ENCODE assay signal across 8 cellular contexts in the genomic region with DNA sequence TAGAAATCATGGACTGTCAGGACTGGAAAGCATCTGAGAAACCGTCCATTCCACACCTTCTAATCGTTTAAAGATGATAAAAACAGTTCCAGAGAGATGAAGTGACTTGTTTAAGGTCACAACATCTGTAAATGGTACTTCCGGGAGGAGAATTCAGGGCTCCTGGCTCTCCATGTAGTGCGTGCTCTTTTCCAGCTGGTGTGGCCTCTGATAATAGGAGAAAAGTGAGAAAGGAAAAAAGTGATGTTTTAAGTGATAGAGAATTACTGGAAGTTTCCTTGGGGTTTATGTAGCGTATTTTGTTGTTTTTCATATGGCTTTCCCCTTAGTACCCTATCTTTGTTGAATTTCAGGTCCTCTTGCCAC. TPM values are rescaled to one million over a fixed set of nuclear protein-coding genes. Genes with fewer than 3 reads are reported as not detected.
DNase-seq lines count a peak whose midpoint lies in the region; ATAC-seq and TF ChIP-seq lines count a peak whose summit lies in the region.

No MANE protein-coding gene starts in this region.

- no peaks in the 10 kb centered on the region for H3K9me2 ChIP-seq in HCT116 (ENCODE audit: insufficient read depth)

- H3K4me3 ChIP-seq in GM12875 (ENCODE audit: low read depth, low read length) (peak overlapping the region; percentile 52), HCT116 (replicated peaks in 1 of 2; ENCODE audit: low read depth in 1 of 2, low read length in 2 of 2) (peak overlapping the region; percentile 89 to 93), SJCRH30 (peak overlapping the region; percentile 95), fibroblast of pulmonary artery (replicated peaks; ENCODE audit: low read depth, low read length) (peak overlapping the region; percentile 86), sigmoid colon (peak overlapping the region; percentile 79 to 93 (median 88))

- no peaks in the 10 kb centered on the region for H3K27me3 ChIP-seq in HCT116 (ENCODE audit: insufficient read depth, low read length)
- H3K27me3 ChIP-seq in SJCRH30 = no peaks in the 10 kb centered on the region
- H3K27me3 ChIP-seq in sigmoid colon = no peaks in the 10 kb centered on the region

- H3K9me3 ChIP-seq in HCT116 (ENCODE audit: control insufficient read depth in 1 of 2, insufficient read depth in 1 of 2, low read depth in 1 of 2, low read length in 2 of 2) (no peaks in the 10 kb centered on the region), SJCRH30 (replicated peaks) (no peaks in the 10 kb centered on the region), sigmoid colon (no peaks in the 10 kb centered on the region)

- TF ChIP-seq CTCF in GM12875 (IDR thresholded peaks at IDR 0.05; ENCODE audit: borderline replicate concordance, insufficient read depth, low read depth, low read length) = no peak
- TF ChIP-seq CTCF in HCT116 (IDR thresholded peaks at IDR 0.05 in 2 of 3, conservative IDR thresholded peaks at IDR 0.05 in 1 of 3; ENCODE audit: borderline replicate concordance in 1 of 3, insufficient read depth in 1 of 3, low read depth in 2 of 3, low read length in 2 of 3) = no peak
- TF ChIP-seq CTCF in fibroblast of pulmonary artery (IDR thresholded peaks at IDR 0.05; ENCODE audit: low read length, missing control alignments) = no peak
- no peak for TF ChIP-seq CTCF in sigmoid colon (IDR thresholded peaks at IDR 0.05)

- TF ChIP-seq RAD21 in HCT116 (IDR thresholded peaks at IDR 0.05; ENCODE audit: low read depth) = no peak

- H3K27ac ChIP-seq in HCT116 (ENCODE audit: low read depth, low read length) (peak overlapping the region; percentile 44), SJCRH30 (peak overlapping the region; percentile 99), sigmoid colon (peak overlapping the region; percentile 91 to 95 (median 92))

- 4 to 8% methylated on average over 5 of the region's 5 CpGs for WGBS in sigmoid colon, 2 donors

- H4K20me1 ChIP-seq in HCT116 (ENCODE audit: insufficient read depth) = no peaks in the 10 kb centered on the region

- no peak for TF ChIP-seq POLR2A in HCT116 (IDR thresholded peaks at IDR 0.05; ENCODE audit: borderline replicate concordance, extremely low read depth, insufficient read depth, insufficient read length)
- TF ChIP-seq POLR2A in sigmoid colon (IDR thresholded peaks at IDR 0.05) = no peak

- ATAC-seq in HCT116 (peak; percentile 38), HG02840 (IDR thresholded peaks at IDR 0.05; ENCODE audit: low FRiP score, unreplicated experiment) (no peak)

- H2AFZ ChIP-seq in HCT116 (ENCODE audit: low read depth, low read length, poor library complexity, severe bottlenecking) = no peak overlapping the region

- peaks cover 20 to 27% of the 10 kb centered on the region in 2 experiments; a peak in 3 of 4 replicates for H3K36me3 ChIP-seq in HCT116 (ENCODE audit: control insufficient read depth in 1 of 2, insufficient read depth in 2 of 2, low read length in 2 of 2)
- H3K36me3 ChIP-seq in SJCRH30 = peaks cover 37% of the 10 kb centered on the region
- peaks cover 3 to 41% (median 6%) of the 10 kb centered on the region in 4 donors for H3K36me3 ChIP-seq in sigmoid colon

- CTCF ChIA-PET in HCT116 (lab: Charles Lee) = no interaction called here

- peak overlapping the region; percentile 85 for H3K4me2 ChIP-seq in HCT116 (ENCODE audit: low read length)

- peaks cover 67% of the 10 kb centered on the region for H3K79me2 ChIP-seq in HCT116 (ENCODE audit: insufficient read depth, low read length)

- H3K4me1 ChIP-seq in HCT116 (ENCODE audit: control insufficient read depth in 1 of 2, insufficient read depth in 2 of 2, low read length in 2 of 2) (peaks cover 7 to 17% of the 10 kb centered on the region in 2 experiments), SJCRH30 (peaks cover 7% of the 10 kb centered on the region), sigmoid colon (peaks cover 0 to 27% (median 17%) of the 10 kb centered on the region in 4 donors)

- peak overlapping the region; percentile 92 for H3K9ac ChIP-seq in HCT116 (ENCODE audit: low read length)

- DNase-seq in HCT116 (ENCODE audit: low read depth, low spot score) (no peak), SJCRH30 (no peak), fibroblast of pulmonary artery (ENCODE audit: low read depth) (no peak), sigmoid colon (no peak), hippocampal formation (lab: John Stamatoyannopoulos, UW) (no peak), SK-N-DZ (ENCODE audit: low spot score) (no peak)

- TF ChIP-seq EP300 in sigmoid colon (IDR thresholded peaks at IDR 0.05) = no peak

- RAD21 ChIA-PET in HCT116 (lab: Charles Lee; ENCODE audit: low non-redundant PET in 1 of 2, low total read pairs in 2 of 2, uncharacterized antibody in 2 of 2, unreplicated experiment in 2 of 2) = no interaction called here

- intact Hi-C loops in HCT116 (cut with micrococcal nuclease) = loop anchor here (5.0 kb wide), 1 partner anchor 64 kb away; no protein-coding TSS in a partner anchor
- intact Hi-C loops in sigmoid colon (cut with DNase I) = no loop called here

- POLR2A ChIA-PET in HCT116 (lab: Charles Lee) = no interaction called here

- BruUV-seq in HCT116 (replicated peaks; lab: Mats Ljungman, UMichigan) = no TSS peak

TF ChIP-seq in HCT116, 20 proteins besides CTCF, POLR2A, EP300 and RAD21:
- TF ChIP-seq CEBPB (IDR thresholded peaks at IDR 0.05; ENCODE audit: low read depth) (no peak), ZFX (IDR thresholded peaks at IDR 0.05) (no peak)

RNA-seq across cellular contexts. Expression of gene C2orf49, which starts 0.7 kb away (rescaled TPM):
- total RNA-seq in HCT116 (2021; ENCODE audit: unreplicated experiment) = 17.2 TPM
- polyA plus RNA-seq in HCT116 (2012) = 7.0 and 9.9 TPM in 2 replicates
- 19.6 and 21.6 TPM in 2 replicates for total RNA-seq in SJCRH30 (2014; rRNA removed; shearing (Covaris generic))
- 10 to 100 TPM; 15.7 to 22.5 (median 16.0) TPM for total RNA-seq in sigmoid colon
- 10 to 100 TPM in 1 of 3 donors, 1 to 10 TPM in 2; 8.3 to 10.9 (median 8.4) TPM for polyA plus RNA-seq in sigmoid colon
- 17.4 and 18.2 TPM in 2 replicates for polyA plus RNA-seq in SK-N-DZ (2014; cell fraction: cytosol; rRNA removed)
- polyA plus RNA-seq in SK-N-DZ (2014; cell fraction: nucleus; rRNA removed) = 5.3 and 7.7 TPM in 2 replicates

RNA-seq across cellular contexts. Expression of gene TGFBRAP1, which starts 8.5 kb away (rescaled TPM):
- total RNA-seq in HCT116 (2021; ENCODE audit: unreplicated experiment) (18.3 TPM), sigmoid colon (10 to 100 TPM; 17.4 to 24.6 (median 20.8) TPM)
- polyA plus RNA-seq in HCT116 (2012) = 9.7 and 11.1 TPM in 2 replicates
- total RNA-seq in SJCRH30 (2014; rRNA removed; shearing (Covaris generic)) = 18.7 and 19.5 TPM in 2 replicates
- 1 to 10 TPM; 4.8 to 9.0 (median 5.5) TPM for polyA plus RNA-seq in sigmoid colon
- 13.9 and 15.6 TPM in 2 replicates for polyA plus RNA-seq in SK-N-DZ (2014; cell fraction: cytosol; rRNA removed)
- polyA plus RNA-seq in SK-N-DZ (2014; cell fraction: nucleus; rRNA removed) = 9.9 and 16.6 TPM in 2 replicates

Comparison
In these comparisons a context has a peak if more than half of its experiments do, and no peak if none do; other contexts are left out.
1. H3K27ac ChIP-seq: peak in every context shown above with its lines; median percentile 99 in SJCRH30; 92 in sigmoid colon; 44 in HCT116.